ENCODE assay signal across 1 cellular context in genomic region chr12:39459027-39459434, GRCh38.
TF ChIP-seq lines count a peak whose summit lies in the region.

No MANE protein-coding gene starts in this region.

TF ChIP-seq in K562, 482 proteins besides CTCF, POLR2A, EP300 and RAD21 (continued from another document and continues in another):
- peak; percentile 37; the same call in 1 of the 2 replicates for TF ChIP-seq CUX1 (CRISPR knock-in tag; IDR thresholded peaks at IDR 0.05)
- TF ChIP-seq NCOA2 (IDR thresholded peaks at IDR 0.05; ENCODE audit: partially characterized antibody in 2 of 2), result no peak
- TF ChIP-seq ZNF57 (CRISPR knock-in tag; IDR thresholded peaks at IDR 0.05), result no peak
- TF ChIP-seq FOXJ2 (tag; IDR thresholded peaks at IDR 0.05), result peak; percentile 76
- no peak for TF ChIP-seq GTF2E2 (tag; IDR thresholded peaks at IDR 0.05)
- TF ChIP-seq ZNF134 (CRISPR knock-in tag; conservative IDR thresholded peaks at IDR 0.05), result no peak
- no peak for TF ChIP-seq MTA3 (IDR thresholded peaks at IDR 0.05; ENCODE audit: borderline replicate concordance)
- TF ChIP-seq CHD4 (IDR thresholded peaks at IDR 0.05; ENCODE audit: insufficient read depth, insufficient replicate concordance, low read depth, low read length, poor library complexity, severe bottlenecking), result no peak
- TF ChIP-seq ZNF263 (CRISPR knock-in tag; IDR thresholded peaks at IDR 0.05; ENCODE audit: borderline replicate concordance), result no peak
- peak; percentile 70 for TF ChIP-seq JUND (IDR thresholded peaks at IDR 0.05; ENCODE audit: borderline replicate concordance, low read depth, low read length)
- TF ChIP-seq JUND (tag; IDR thresholded peaks at IDR 0.05; ENCODE audit: borderline replicate concordance, low read depth, low read length), result peak; percentile 80; the same call in 2 of the 3 replicates
- no peak for TF ChIP-seq ZNF41 (CRISPR knock-in tag; conservative IDR thresholded peaks at IDR 0.05)
- TF ChIP-seq HNRNPL (IDR thresholded peaks at IDR 0.05; ENCODE audit: low read depth, low read length), result no peak
- TF ChIP-seq SIN3B (IDR thresholded peaks at IDR 0.05; ENCODE audit: low read depth), result no peak
- no peak for TF ChIP-seq HOXB6 (CRISPR knock-in tag; IDR thresholded peaks at IDR 0.05; ENCODE audit: borderline replicate concordance)
- 0 out of 2 replicates have a peak, but pooled peaks have one; percentile 27 for TF ChIP-seq MEF2D (tag; conservative IDR thresholded peaks at IDR 0.05; ENCODE audit: low read depth)
- no peak for TF ChIP-seq FIP1L1 (IDR thresholded peaks at IDR 0.05; ENCODE audit: low read depth, low read length, poor library complexity, severe bottlenecking)
- no peak for TF ChIP-seq CLOCK (CRISPR knock-in tag; IDR thresholded peaks at IDR 0.05; ENCODE audit: borderline replicate concordance)
- 0 out of 2 replicates have a peak, but pooled peaks have one; percentile 45 for TF ChIP-seq MITF (IDR thresholded peaks at IDR 0.05)
- TF ChIP-seq MCM2 (IDR thresholded peaks at IDR 0.05; ENCODE audit: low read depth), result no peak
- no peak for TF ChIP-seq CBFB (CRISPR knock-in tag; IDR thresholded peaks at IDR 0.05)
- no peak for TF ChIP-seq SP2 (IDR thresholded peaks at IDR 0.05; ENCODE audit: extremely low read depth, low read depth, low read length, poor library complexity, severe bottlenecking)
- TF ChIP-seq HDAC8 (tag; IDR thresholded peaks at IDR 0.05), result peak; percentile 58; the same call in 1 of the 2 replicates
- TF ChIP-seq PCBP2 (IDR thresholded peaks at IDR 0.05; ENCODE audit: low read depth, low read length, poor library complexity, severe bottlenecking), result no peak
- no peak for TF ChIP-seq EP400 (IDR thresholded peaks at IDR 0.05)
- no peak for TF ChIP-seq NR4A1 (CRISPR knock-in tag; IDR thresholded peaks at IDR 0.05)
- peak; percentile 60; the same call in 1 of the 2 replicates for TF ChIP-seq NR4A1 (tag; IDR thresholded peaks at IDR 0.05)
- TF ChIP-seq ZNF184 (CRISPR knock-in tag; IDR thresholded peaks at IDR 0.05), result no peak
- no peak for TF ChIP-seq DLX4 (CRISPR knock-in tag; IDR thresholded peaks at IDR 0.05)
- peak; percentile 90 for TF ChIP-seq RAD51 (IDR thresholded peaks at IDR 0.05; ENCODE audit: borderline replicate concordance, low read depth)
- TF ChIP-seq PML (IDR thresholded peaks at IDR 0.05; ENCODE audit: low read length), result no peak
- no peak for TF ChIP-seq COPS2 (conservative IDR thresholded peaks at IDR 0.05)
- no peak for TF ChIP-seq ZNF253 (CRISPR knock-in tag; conservative IDR thresholded peaks at IDR 0.05)
- no peak for TF ChIP-seq PHTF2 (CRISPR knock-in tag; IDR thresholded peaks at IDR 0.05)
- TF ChIP-seq RFX7 (CRISPR knock-in tag; IDR thresholded peaks at IDR 0.05), result no peak
- no peak for TF ChIP-seq ZFP91 (CRISPR knock-in tag; IDR thresholded peaks at IDR 0.05)
- no peak for TF ChIP-seq XRCC5 (IDR thresholded peaks at IDR 0.05; ENCODE audit: low read depth, low read length)
- no peak for TF ChIP-seq MECOM (CRISPR knock-in tag; IDR thresholded peaks at IDR 0.05)
- no peak for TF ChIP-seq ZNF407 (IDR thresholded peaks at IDR 0.05; ENCODE audit: low read depth)
